ENCODE assay signal across 20 cellular contexts in genomic region chr11:17142450-17142849, GRCh38.
"Had no signal": no experiment of that assay in that cellular context is flagged by ENCODE, and none has a peak within 500 bp of the region (broad histone marks: within the 10 kb centered on the region; RNA-seq: fewer than 3 reads in every experiment).

No MANE protein-coding gene starts in this region.

- DNase-seq: dermis blood vessel endothelial cell; dorsolateral prefrontal cortex; effector CD4-positive, alpha-beta T cell; effector memory CD4-positive, alpha-beta T cell; foreskin keratinocyte; glutamatergic neuron; head of caudate nucleus; heart right ventricle; hippocampal formation; left cardiac atrium; left lung; left ventricle myocardium superior; lower lobe of right lung; mesenchymal stem cell; midbrain; naive thymus-derived CD4-positive, alpha-beta T cell; natural killer cell had no signal

- H3K9me3 Mint-ChIP-seq: naive thymus-derived CD4-positive, alpha-beta T cell; natural killer cell had no signal

- ATAC-seq: foreskin keratinocyte; gastroesophageal sphincter; heart right ventricle; left cardiac atrium; left lung; left ventricle myocardium superior; lower lobe of right lung; naive thymus-derived CD4-positive, alpha-beta T cell; natural killer cell had no signal

- H3K4me1 ChIP-seq: esophagus muscularis mucosa, foreskin keratinocyte, gastroesophageal sphincter, left lung, lower lobe of right lung had no signal

- H3K27ac Mint-ChIP-seq: natural killer cell had no signal

- H3K9me3 ChIP-seq: esophagus muscularis mucosa, gastroesophageal sphincter, heart right ventricle, left lung, lower lobe of right lung had no signal

- H3K27me3 ChIP-seq: dorsolateral prefrontal cortex, esophagus muscularis mucosa, foreskin keratinocyte, gastroesophageal sphincter, heart right ventricle, left lung had no signal

- H3K27me3 Mint-ChIP-seq: naive thymus-derived CD4-positive, alpha-beta T cell had no signal

- H3K4me3 Mint-ChIP-seq: naive thymus-derived CD4-positive, alpha-beta T cell; natural killer cell had no signal

- H3K4me3 ChIP-seq: coronary artery, dorsolateral prefrontal cortex, esophagus muscularis mucosa, gastroesophageal sphincter, heart right ventricle, left lung, lower lobe of right lung had no signal

- H3K27ac ChIP-seq: coronary artery, dorsolateral prefrontal cortex, esophagus muscularis mucosa, foreskin keratinocyte, gastroesophageal sphincter, heart right ventricle, left lung, lower lobe of right lung had no signal
